In genomic region chr7:25286756-25287155, GRCh38 we compare ENCODE assay signal across 9 cellular contexts. TPM values are rescaled to one million over a fixed set of nuclear protein-coding genes. Genes with fewer than 3 reads are reported as not detected.
"Had no signal": no experiment of that assay in that cellular context is flagged by ENCODE, and none has a peak within 500 bp of the region (broad histone marks: within the 10 kb centered on the region; RNA-seq: fewer than 3 reads in every experiment).

No MANE protein-coding gene starts in this region.

- H3K9me3 Mint-ChIP-seq: H9, IgD-negative memory B cell had no signal

- H3K4me1 Mint-ChIP-seq: H9, IgD-negative memory B cell had no signal

- FAIRE-seq: HepG2 had no signal

- H3K36me3 Mint-ChIP-seq: IgD-negative memory B cell had no signal

- H3K27ac Mint-ChIP-seq: H9 had no signal

- H3K4me3 Mint-ChIP-seq: H9, IgD-negative memory B cell had no signal

- DNase-seq: GM23248, GOT3, H9, HCEC 1CT, KBM-7 had no signal

RNA-seq across cellular contexts. Expression of gene NPVF, which starts 58.5 kb away (rescaled TPM):
- total RNA-seq: GM23248, H4, H9, HepG2, HT1080 had no signal
